Comparison of ENCODE assay signal across 8 cellular contexts in the genomic region with DNA sequence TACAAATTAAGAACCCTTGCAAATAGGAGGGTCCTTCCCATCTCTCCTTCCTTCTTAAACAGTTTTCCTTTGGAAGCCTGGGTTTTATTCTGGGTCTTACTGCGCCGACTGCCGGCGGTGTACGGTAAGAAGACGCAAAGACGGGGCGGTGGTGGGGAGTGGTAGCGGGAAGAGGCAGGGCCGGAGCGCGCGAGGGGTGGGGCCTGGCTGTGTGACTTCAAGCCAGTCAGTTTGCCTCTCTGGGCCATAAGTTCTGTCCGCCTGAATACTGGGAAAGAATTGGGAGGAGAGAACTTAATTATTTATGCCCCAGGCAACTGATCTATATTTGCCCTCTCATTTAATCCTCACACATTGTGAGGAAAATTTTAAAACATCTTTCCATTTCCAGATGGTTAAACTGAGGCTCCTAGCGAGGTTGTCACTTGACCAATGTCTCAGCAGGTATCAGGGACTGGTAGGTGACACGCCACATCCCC. TPM values are rescaled to one million over a fixed set of nuclear protein-coding genes. Genes with fewer than 3 reads are reported as not detected.
DNase-seq lines count a peak whose midpoint lies in the region; ATAC-seq and TF ChIP-seq lines count a peak whose summit lies in the region.

No MANE protein-coding gene starts in this region.

- H3K27ac ChIP-seq in liver (ENCODE audit: low read depth in 1 of 2, low read length in 2 of 2): peak overlapping the region; percentile 90

- H3K9ac ChIP-seq in liver (ENCODE audit: low read depth in 1 of 2, low read length in 2 of 2): peak overlapping the region; percentile 53 to 61

- H3K27me3 ChIP-seq in liver (ENCODE audit: control insufficient read depth in 4 of 4, insufficient read depth in 4 of 4, low read length in 3 of 4): no peaks in the 10 kb centered on the region

- peaks cover 0 to 1% (median 0%) of the 10 kb centered on the region in 4 donors for H3K36me3 ChIP-seq in liver (ENCODE audit: control insufficient read depth in 4 of 4, insufficient read depth in 3 of 4, low read depth in 1 of 4, low read length in 3 of 4)

- peaks cover 0 to 22% (median 8%) of the 10 kb centered on the region in 4 donors for H3K4me1 ChIP-seq in liver (ENCODE audit: control insufficient read depth in 4 of 4, insufficient read depth in 4 of 4, low read length in 3 of 4)

- WGBS in liver: under 1% methylated on average over 16 of the region's 16 CpGs

- peak; percentile 56 for TF ChIP-seq CTCF in GM12873 (IDR thresholded peaks at IDR 0.05; ENCODE audit: insufficient read depth, low read depth, low read length, missing control alignments)
- TF ChIP-seq CTCF in liver (IDR thresholded peaks at IDR 0.05; ENCODE audit: low read depth, low read length, missing input control): peak; percentile 40

- ATAC-seq in HG03095 (IDR thresholded peaks at IDR 0.05; ENCODE audit: unreplicated experiment) (peak; percentile 43), GM18517 (IDR thresholded peaks at IDR 0.05; ENCODE audit: unreplicated experiment) (no peak)

- DNase-seq in NCI-H446 treated with DMSO at 0.1 percent for 48 hours (lab: John Stamatoyannopoulos, UW) (peak; percentile 50), dermis blood vessel endothelial cell (peak; percentile 86)
- peak; percentile 86 for DNase-seq in activated CD4-positive, alpha-beta T cell treated with anti-CD3 and anti-CD28 coated beads for 48 hours
- peak; percentile 75 for DNase-seq in stimulated activated CD4-positive, alpha-beta T cell treated with anti-CD3 and anti-CD28 coated beads, Interleukin-4, amount 100 ng/mL, for 1 hour

- TF ChIP-seq RAD21 in liver (IDR thresholded peaks at IDR 0.05): peak; percentile 66 to 79

- H3K4me3 ChIP-seq in liver (ENCODE audit: low read depth in 1 of 3, low read length in 3 of 3): peak overlapping the region; percentile 36 to 67 (median 66)

- no peaks in the 10 kb centered on the region for H3K9me3 ChIP-seq in liver (ENCODE audit: control insufficient read depth in 4 of 4, low read length in 3 of 4)

TF ChIP-seq in liver, 16 proteins besides CTCF, POLR2A, EP300 and RAD21:
- no peak for TF ChIP-seq REST (IDR thresholded peaks at IDR 0.05)
- TF ChIP-seq HNF4A (conservative IDR thresholded peaks at IDR 0.05): no peak
- no peak for TF ChIP-seq SP1 (IDR thresholded peaks at IDR 0.05)
- TF ChIP-seq RXRA (IDR thresholded peaks at IDR 0.05): no peak
- no peak for TF ChIP-seq GABPA (IDR thresholded peaks at IDR 0.05 in 1 of 2, conservative IDR thresholded peaks at IDR 0.05 in 1 of 2)
TF ChIP-seq in liver: peak in this region for 0.

RNA-seq across cellular contexts. Expression of gene KANTR, which starts 0.7 kb away (rescaled TPM):
- total RNA-seq in dermis blood vessel endothelial cell: 7.6 and 8.5 TPM in 2 replicates
- total RNA-seq in liver: 10 to 100 TPM in 1 of 2 donors, 1 to 10 TPM in 1; 6.7 to 13.6 TPM
- polyA plus RNA-seq in liver: 1 to 10 TPM in 1 of 2 donors, under 1 TPM in 1; 0.44 to 2.7 TPM

RNA-seq across cellular contexts. Expression of gene TSPYL2, which starts 11.0 kb away (rescaled TPM):
- total RNA-seq in dermis blood vessel endothelial cell (5.6 and 11.1 TPM in 2 replicates), liver (1 to 10 TPM; 2.5 to 8.0 TPM)
- 1 to 10 TPM; 2.5 to 7.2 TPM for polyA plus RNA-seq in liver

RNA-seq across cellular contexts. Expression of gene GPR173, which starts 44.6 kb away (rescaled TPM):
- 1.7 and 2.5 TPM in 2 replicates for total RNA-seq in dermis blood vessel endothelial cell
- under 1 TPM; 0.25 to 0.61 TPM for total RNA-seq in liver
- polyA plus RNA-seq in liver: under 1 TPM in 1 of 2 donors, not detected in 1; 0.07 TPM
